ENCODE assay signal across 15 cellular contexts in the genomic region with DNA sequence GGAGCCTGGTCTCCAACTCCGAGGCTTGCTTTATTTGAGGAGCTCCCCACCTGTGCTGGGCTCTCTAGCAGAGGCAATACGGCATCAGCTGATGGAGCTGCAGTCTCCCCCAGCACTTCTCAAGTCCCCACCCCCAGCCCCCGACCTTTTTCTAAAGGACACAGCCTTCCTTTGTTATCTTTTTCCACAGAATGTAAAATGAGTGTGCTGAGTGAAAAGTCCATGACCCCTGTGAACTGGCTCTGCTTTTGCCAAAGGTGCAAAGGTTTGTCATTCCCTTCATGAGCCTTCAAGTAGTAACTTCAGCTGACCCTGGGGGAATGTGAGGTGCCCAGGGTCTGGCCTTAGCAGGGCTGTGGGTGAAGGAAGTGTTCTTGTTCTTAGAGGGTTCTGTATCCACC. TPM values are rescaled to one million over a fixed set of nuclear protein-coding genes. Genes with fewer than 3 reads are reported as not detected.
DNase-seq lines count a peak whose midpoint lies in the region; ATAC-seq, FAIRE-seq and TF ChIP-seq lines count a peak whose summit lies in the region.
"Had no signal": no experiment of that assay in that cellular context is flagged by ENCODE, and none has a peak within 500 bp of the region (broad histone marks: within the 10 kb centered on the region; RNA-seq: fewer than 3 reads in every experiment).

No MANE protein-coding gene starts in this region.

- H3K9me2 ChIP-seq in Karpas-422 (replicated peaks; ENCODE audit: insufficient read depth, low read length) = no peaks in the 10 kb centered on the region

- 37% methylated on average over 3 of the region's 3 CpGs for WGBS in liver
- WGBS in small intestine, 3 donors = 13 to 59% (median 53%) methylated on average over 3 of the region's 3 CpGs

- CTCF ChIA-PET in RWPE1 (lab: Yijun Ruan, JAX) = interaction anchor here (0.6 kb wide), 1 partner anchor 20 kb away, joined by 5 read pairs; no protein-coding TSS in a partner anchor

- H3K4me2 ChIP-seq in Karpas-422 (ENCODE audit: low read depth, low read length, poor library complexity, severe bottlenecking) = peak overlapping the region; percentile 72

- H3K9me3 ChIP-seq in Karpas-422 (ENCODE audit: low read length) (no peaks in the 10 kb centered on the region), liver (ENCODE audit: control insufficient read depth in 4 of 4, low read length in 3 of 4) (no peaks in the 10 kb centered on the region), small intestine (ENCODE audit: control insufficient read depth, low read depth) (no peaks in the 10 kb centered on the region)
- H3K9me3 ChIP-seq: HAP-1, SJSA1 had no signal

- H3K27ac ChIP-seq in Karpas-422 (ENCODE audit: low read length) (peak overlapping the region; percentile 97), cingulate gyrus (ENCODE audit: low read depth, low read length) (peak overlapping the region; percentile 39), liver (ENCODE audit: low read depth in 1 of 2, low read length in 2 of 2) (peak overlapping the region in 1 of 2 donors; percentile 11), small intestine (ENCODE audit: low read depth in 1 of 2, low read length in 1 of 2) (peak overlapping the region in 1 of 2 donors; percentile 51), RWPE1 (no peak overlapping the region)
- H3K27ac ChIP-seq: SJSA1 had no signal

- TF ChIP-seq CTCF in liver (IDR thresholded peaks at IDR 0.05; ENCODE audit: low read depth, low read length, missing input control) (no peak), RWPE1 (conservative IDR thresholded peaks at IDR 0.05; ENCODE audit: low read depth) (no peak)

- DNase-seq in Karpas-422 (no peak), small intestine (peak; percentile 78), RWPE1 (ENCODE audit: low spot score) (no peak), NCI-H1436 (lab: John Stamatoyannopoulos, UW) (no peak)
- DNase-seq: MV-4-11; NCI-H1417 treated with DMSO at 0.1 percent for 48 hours; NCI-H446; NK-92 treated with Interleukin-12 subunit alpha and Interleukin-12 subunit beta, amount 100 ng/mL, for 24 hours; OCI-M1 had no signal

- H3K4me3 ChIP-seq in Karpas-422 (ENCODE audit: low read length) (peak overlapping the region; percentile 14; the same call in 1 of the 2 replicates), liver (ENCODE audit: low read depth in 1 of 3, low read length in 3 of 3) (no peak overlapping the region), small intestine (ENCODE audit: low read depth in 1 of 2, low read length in 2 of 2) (no peak overlapping the region)
- H3K4me3 ChIP-seq: HAP-1, SJSA1 had no signal

- no peak for ATAC-seq in HG03469 (IDR thresholded peaks at IDR 0.05; ENCODE audit: unreplicated experiment)

- no peak for FAIRE-seq in small intestine (lab: Jason Lieb, UNC)
- FAIRE-seq: D721Med had no signal

- H3K36me3 ChIP-seq in Karpas-422 (ENCODE audit: insufficient read depth, low read length) (no peaks in the 10 kb centered on the region), liver (ENCODE audit: control insufficient read depth in 4 of 4, insufficient read depth in 3 of 4, low read depth in 1 of 4, low read length in 3 of 4) (no peaks in the 10 kb centered on the region), small intestine (ENCODE audit: control insufficient read depth in 2 of 2, insufficient read depth in 2 of 2, low read length in 2 of 2) (peaks cover 0 to 2% of the 10 kb centered on the region in 2 donors)
- H3K36me3 ChIP-seq: HAP-1 had no signal

- POLR2A ChIA-PET in RWPE1 (lab: Yijun Ruan, JAX; ENCODE audit: low non-redundant PET) = no interaction called here

- peaks cover 56% of the 10 kb centered on the region for H3K79me2 ChIP-seq in Karpas-422 (ENCODE audit: low read length)

- no peaks in the 10 kb centered on the region for H4K20me1 ChIP-seq in Karpas-422 (ENCODE audit: insufficient read depth, low read depth, low read length)

- H3K9ac ChIP-seq in Karpas-422 (ENCODE audit: low read length) = peak overlapping the region; percentile 49
- no peak overlapping the region for H3K9ac ChIP-seq in liver (ENCODE audit: low read depth in 1 of 2, low read length in 2 of 2)

- no peak overlapping the region for H2AFZ ChIP-seq in Karpas-422 (ENCODE audit: low read length)

- H3K4me1 ChIP-seq in Karpas-422 (ENCODE audit: low read length) = peaks cover 96% of the 10 kb centered on the region
- peaks cover 19 to 60% (median 47%) of the 10 kb centered on the region in 4 donors for H3K4me1 ChIP-seq in liver (ENCODE audit: control insufficient read depth in 4 of 4, insufficient read depth in 4 of 4, low read length in 3 of 4)
- H3K4me1 ChIP-seq in small intestine (ENCODE audit: control insufficient read depth in 2 of 2, insufficient read depth in 1 of 2, low read depth in 1 of 2, low read length in 1 of 2) = peaks cover 0 to 17% of the 10 kb centered on the region in 2 donors
- H3K4me1 ChIP-seq: HAP-1, SJSA1 had no signal

- peak; percentile 11 to 46 for TF ChIP-seq RAD21 in liver (IDR thresholded peaks at IDR 0.05)

- H3K27me3 ChIP-seq in Karpas-422 (ENCODE audit: low read length) (no peaks in the 10 kb centered on the region), liver (ENCODE audit: control insufficient read depth in 4 of 4, insufficient read depth in 4 of 4, low read length in 3 of 4) (no peaks in the 10 kb centered on the region), small intestine (ENCODE audit: control insufficient read depth in 2 of 2, insufficient read depth in 2 of 2, low read length in 2 of 2) (no peaks in the 10 kb centered on the region)
- H3K27me3 ChIP-seq: SJSA1 had no signal

TF ChIP-seq in liver, 16 proteins besides CTCF, POLR2A, EP300 and RAD21:
- TF ChIP-seq TAF1 (conservative IDR thresholded peaks at IDR 0.05) (no peak), FOXA2 (IDR thresholded peaks at IDR 0.05) (no peak), GABPA (IDR thresholded peaks at IDR 0.05 in 1 of 2, conservative IDR thresholded peaks at IDR 0.05 in 1 of 2) (no peak), RXRA (IDR thresholded peaks at IDR 0.05) (peak; percentile 93 to 97), YY1 (IDR thresholded peaks at IDR 0.05) (peak; percentile 58), EGR1 (IDR thresholded peaks at IDR 0.05; ENCODE audit: low read depth in 2 of 2) (peak in 1 of 2 donors; percentile 38), HNF4G (IDR thresholded peaks at IDR 0.05) (peak; percentile 95), SP1 (IDR thresholded peaks at IDR 0.05) (peak; percentile 92), NR2F2 (IDR thresholded peaks at IDR 0.05) (peak; percentile 93), HNF4A (conservative IDR thresholded peaks at IDR 0.05) (peak; percentile 96 to 98), FOXA1 (IDR thresholded peaks at IDR 0.05) (peak; percentile 19), JUND (IDR thresholded peaks at IDR 0.05) (peak; percentile 51 to 60)
- TF ChIP-seq, protein P1, sequence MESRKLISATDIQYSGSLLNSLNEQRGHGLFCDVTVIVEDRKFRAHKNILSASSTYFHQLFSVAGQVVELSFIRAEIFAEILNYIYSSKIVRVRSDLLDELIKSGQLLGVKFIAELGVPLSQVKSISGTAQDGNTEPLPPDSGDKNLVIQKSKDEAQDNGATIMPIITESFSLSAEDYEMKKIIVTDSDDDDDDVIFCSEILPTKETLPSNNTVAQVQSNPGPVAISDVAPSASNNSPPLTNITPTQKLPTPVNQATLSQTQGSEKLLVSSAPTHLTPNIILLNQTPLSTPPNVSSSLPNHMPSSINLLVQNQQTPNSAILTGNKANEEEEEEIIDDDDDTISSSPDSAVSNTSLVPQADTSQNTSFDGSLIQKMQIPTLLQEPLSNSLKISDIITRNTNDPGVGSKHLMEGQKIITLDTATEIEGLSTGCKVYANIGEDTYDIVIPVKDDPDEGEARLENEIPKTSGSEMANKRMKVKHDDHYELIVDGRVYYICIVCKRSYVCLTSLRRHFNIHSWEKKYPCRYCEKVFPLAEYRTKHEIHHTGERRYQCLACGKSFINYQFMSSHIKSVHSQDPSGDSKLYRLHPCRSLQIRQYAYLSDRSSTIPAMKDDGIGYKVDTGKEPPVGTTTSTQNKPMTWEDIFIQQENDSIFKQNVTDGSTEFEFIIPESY (IDR thresholded peaks at IDR 0.05) = peak; percentile 42
- TF ChIP-seq, protein P2, sequence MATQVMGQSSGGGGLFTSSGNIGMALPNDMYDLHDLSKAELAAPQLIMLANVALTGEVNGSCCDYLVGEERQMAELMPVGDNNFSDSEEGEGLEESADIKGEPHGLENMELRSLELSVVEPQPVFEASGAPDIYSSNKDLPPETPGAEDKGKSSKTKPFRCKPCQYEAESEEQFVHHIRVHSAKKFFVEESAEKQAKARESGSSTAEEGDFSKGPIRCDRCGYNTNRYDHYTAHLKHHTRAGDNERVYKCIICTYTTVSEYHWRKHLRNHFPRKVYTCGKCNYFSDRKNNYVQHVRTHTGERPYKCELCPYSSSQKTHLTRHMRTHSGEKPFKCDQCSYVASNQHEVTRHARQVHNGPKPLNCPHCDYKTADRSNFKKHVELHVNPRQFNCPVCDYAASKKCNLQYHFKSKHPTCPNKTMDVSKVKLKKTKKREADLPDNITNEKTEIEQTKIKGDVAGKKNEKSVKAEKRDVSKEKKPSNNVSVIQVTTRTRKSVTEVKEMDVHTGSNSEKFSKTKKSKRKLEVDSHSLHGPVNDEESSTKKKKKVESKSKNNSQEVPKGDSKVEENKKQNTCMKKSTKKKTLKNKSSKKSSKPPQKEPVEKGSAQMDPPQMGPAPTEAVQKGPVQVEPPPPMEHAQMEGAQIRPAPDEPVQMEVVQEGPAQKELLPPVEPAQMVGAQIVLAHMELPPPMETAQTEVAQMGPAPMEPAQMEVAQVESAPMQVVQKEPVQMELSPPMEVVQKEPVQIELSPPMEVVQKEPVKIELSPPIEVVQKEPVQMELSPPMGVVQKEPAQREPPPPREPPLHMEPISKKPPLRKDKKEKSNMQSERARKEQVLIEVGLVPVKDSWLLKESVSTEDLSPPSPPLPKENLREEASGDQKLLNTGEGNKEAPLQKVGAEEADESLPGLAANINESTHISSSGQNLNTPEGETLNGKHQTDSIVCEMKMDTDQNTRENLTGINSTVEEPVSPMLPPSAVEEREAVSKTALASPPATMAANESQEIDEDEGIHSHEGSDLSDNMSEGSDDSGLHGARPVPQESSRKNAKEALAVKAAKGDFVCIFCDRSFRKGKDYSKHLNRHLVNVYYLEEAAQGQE (IDR thresholded peaks at IDR 0.05) = no peak
- TF ChIP-seq, protein P3, sequence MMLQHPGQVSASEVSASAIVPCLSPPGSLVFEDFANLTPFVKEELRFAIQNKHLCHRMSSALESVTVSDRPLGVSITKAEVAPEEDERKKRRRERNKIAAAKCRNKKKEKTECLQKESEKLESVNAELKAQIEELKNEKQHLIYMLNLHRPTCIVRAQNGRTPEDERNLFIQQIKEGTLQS (IDR thresholded peaks at IDR 0.05) = peak; percentile 47
- TF ChIP-seq, protein P4, sequence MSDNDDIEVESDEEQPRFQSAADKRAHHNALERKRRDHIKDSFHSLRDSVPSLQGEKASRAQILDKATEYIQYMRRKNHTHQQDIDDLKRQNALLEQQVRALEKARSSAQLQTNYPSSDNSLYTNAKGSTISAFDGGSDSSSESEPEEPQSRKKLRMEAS (IDR thresholded peaks at IDR 0.05) = no peak

RNA-seq across cellular contexts. Expression of a gene that starts 25.5 kb away (rescaled TPM):
- total RNA-seq in Karpas-422 (2014; rRNA removed; shearing (Covaris generic); ENCODE audit: low replicate concordance) = 39.6 and 52.0 TPM in 2 replicates
- total RNA-seq in liver = 1 to 10 TPM in 1 of 2 donors, under 1 TPM in 1; 0.75 to 2.7 TPM
- 1 to 10 TPM in 1 of 2 donors, under 1 TPM in 1; 0.54 to 1.6 TPM for polyA plus RNA-seq in liver
- polyA plus RNA-seq in small intestine = under 1 TPM; 0.27 to 0.91 (median 0.67) TPM

Comparison
In these comparisons a context has a peak if more than half of its experiments do, and no peak if none do; other contexts are left out.
1. RNA of a gene that starts 25.5 kb away (total RNA-seq): 39.6 to 52.0 TPM in Karpas-422; 0.75 to 2.7 TPM in liver; every median in the first group is over 10 times any median in the second.